ENCODE assay signal across 21 cellular contexts in the genomic region with DNA sequence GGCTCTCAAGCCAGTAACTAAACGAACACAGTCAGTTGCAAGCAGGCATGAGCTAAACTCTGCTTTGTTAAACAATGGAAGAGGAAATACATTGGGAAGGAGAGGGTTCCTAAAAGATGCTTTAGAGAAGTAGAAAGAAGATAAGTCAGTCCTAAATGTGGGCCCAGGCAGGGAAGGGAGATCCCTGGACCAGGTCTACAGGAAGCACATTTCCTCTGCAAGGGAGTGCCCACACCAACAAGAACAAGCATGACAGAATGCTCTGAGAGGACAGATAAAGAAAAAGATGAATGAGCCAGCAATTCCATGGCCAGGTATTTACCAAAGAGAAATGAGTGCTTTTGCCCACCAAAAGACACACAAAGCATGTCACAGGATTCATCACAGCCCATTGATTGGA.
DNase-seq lines count a peak whose midpoint lies in the region; ATAC-seq and TF ChIP-seq lines count a peak whose summit lies in the region.
"Had no signal": no experiment of that assay in that cellular context is flagged by ENCODE, and none has a peak within 500 bp of the region (broad histone marks: within the 10 kb centered on the region; RNA-seq: fewer than 3 reads in every experiment).

No MANE protein-coding gene starts in this region.

- peaks cover 7% of the 10 kb centered on the region for H3K9me3 Mint-ChIP-seq in activated CD4-positive, alpha-beta T cell treated with anti-CD3 and anti-CD28 coated beads, Interleukin-2, amount 10 ng/mL, durations not matched to agents 24 days and 14 days
- H3K9me3 Mint-ChIP-seq in central memory CD8-positive, alpha-beta T cell = peaks cover 11% of the 10 kb centered on the region
- H3K9me3 Mint-ChIP-seq in type B pancreatic cell = peaks cover 5% of the 10 kb centered on the region
- peaks cover 11 to 25% (median 14%) of the 10 kb centered on the region in 3 donors for H3K9me3 Mint-ChIP-seq in T-cell
- peaks cover 7% of the 10 kb centered on the region for H3K9me3 Mint-ChIP-seq in chondrocyte (ENCODE audit: low read depth)

- peak overlapping the region; percentile 2 for H3K27ac Mint-ChIP-seq in activated CD4-positive, alpha-beta T cell treated with anti-CD3 and anti-CD28 coated beads, Interleukin-2, amount 10 ng/mL, durations not matched to agents 24 days and 14 days
- H3K27ac Mint-ChIP-seq in central memory CD8-positive, alpha-beta T cell (ENCODE audit: low read depth) = peak overlapping the region; percentile 27
- H3K27ac Mint-ChIP-seq in type B pancreatic cell = peak overlapping the region; percentile 83
- H3K27ac Mint-ChIP-seq in T-cell = no peak overlapping the region
- H3K27ac Mint-ChIP-seq in chondrocyte (ENCODE audit: unreplicated experiment) = no peak overlapping the region
- H3K27ac Mint-ChIP-seq: activated CD4-positive, alpha-beta memory T cell treated with anti-CD3 and anti-CD28 coated beads, Interleukin-2, amount 10 ng/mL, durations not matched to agents 7 days and 5 days had no signal

- H3K4me1 Mint-ChIP-seq in activated CD4-positive, alpha-beta T cell treated with anti-CD3 and anti-CD28 coated beads, Interleukin-2, amount 10 ng/mL, durations not matched to agents 24 days and 14 days = peaks cover 20% of the 10 kb centered on the region
- H3K4me1 Mint-ChIP-seq in central memory CD8-positive, alpha-beta T cell = peaks cover 44% of the 10 kb centered on the region
- peaks cover 16% of the 10 kb centered on the region for H3K4me1 Mint-ChIP-seq in type B pancreatic cell (ENCODE audit: unreplicated experiment)
- peaks cover 28 to 36% (median 32%) of the 10 kb centered on the region in 3 donors for H3K4me1 Mint-ChIP-seq in T-cell
- H3K4me1 Mint-ChIP-seq in chondrocyte (ENCODE audit: low read depth) = peaks cover 28% of the 10 kb centered on the region

- ATAC-seq in central memory CD8-positive, alpha-beta T cell (replicated peaks; ENCODE audit: extremely low read depth, poor library complexity, severe bottlenecking) = no peak
- peak; percentile 41 for ATAC-seq in mucosa of descending colon
- ATAC-seq in T-cell (replicated peaks in 1 of 4) = no peak
- ATAC-seq in HG02840 (IDR thresholded peaks at IDR 0.05; ENCODE audit: low FRiP score, unreplicated experiment) = no peak
- ATAC-seq: PC-3 had no signal

- H3K4me3 Mint-ChIP-seq in activated CD4-positive, alpha-beta T cell treated with anti-CD3 and anti-CD28 coated beads, Interleukin-2, amount 10 ng/mL, durations not matched to agents 24 days and 14 days = no peak overlapping the region
- no peak overlapping the region for H3K4me3 Mint-ChIP-seq in central memory CD8-positive, alpha-beta T cell
- H3K4me3 Mint-ChIP-seq in type B pancreatic cell (peak overlapping the region; percentile 15), T-cell (no peak overlapping the region), chondrocyte (ENCODE audit: unreplicated experiment) (no peak overlapping the region)
- H3K4me3 Mint-ChIP-seq: activated CD4-positive, alpha-beta memory T cell treated with anti-CD3 and anti-CD28 coated beads, Interleukin-2, amount 10 ng/mL, durations not matched to agents 7 days and 5 days; CD8-positive, alpha-beta memory T cell had no signal

- no peaks in the 10 kb centered on the region for H3K36me3 ChIP-seq in mucosa of descending colon (ENCODE audit: low read depth)
- H3K36me3 ChIP-seq: heart right ventricle had no signal

- no peaks in the 10 kb centered on the region for H3K4me1 ChIP-seq in mucosa of descending colon (ENCODE audit: low read depth)

- DNase-seq in activated CD4-positive, alpha-beta T cell treated with anti-CD3 and anti-CD28 coated beads, Interleukin-2, amount 10 ng/mL, durations not matched to agents 24 days and 14 days = no peak
- DNase-seq in activated CD4-positive, alpha-beta T cell treated with anti-CD3 and anti-CD28 coated beads, Interleukin-2, amount 50 U/mL, for 4 hours = no peak
- DNase-seq in central memory CD8-positive, alpha-beta T cell (ENCODE audit: low spot score in 2 of 2) = no peak
- no peak for DNase-seq in mucosa of descending colon
- DNase-seq in type B pancreatic cell (ENCODE audit: extremely low spot score, unreplicated experiment) = no peak
- DNase-seq in T-cell = no peak
- DNase-seq in chondrocyte (ENCODE audit: low spot score) = no peak
- DNase-seq: activated CD4-positive, alpha-beta memory T cell treated with anti-CD3 and anti-CD28 coated beads, Interleukin-2, amount 10 ng/mL, durations not matched to agents 7 days and 5 days; activated naive CD4-positive, alpha-beta T cell; activated T-cell treated with anti-CD3 and anti-CD28 coated beads, Interleukin-2, amount 50 U/mL, for 1 hour; CD8-positive, alpha-beta memory T cell; cerebellar nuclear complex; DND-41; effector CD8-positive, alpha-beta T cell; heart right ventricle; NCI-H1048; NCI-H2081 treated with DMSO at 0.1 percent for 48 hours; NCI-H526; PC-3; SIG-M5 had no signal

- intact Hi-C loops in activated CD4-positive, alpha-beta T cell treated with anti-CD3 and anti-CD28 coated beads, Interleukin-2, amount 10 ng/mL, durations not matched to agents 24 days and 14 days (cut with micrococcal nuclease) = no loop called here
- intact Hi-C loops in mucosa of descending colon (cut with DNase I, micrococcal nuclease) = no loop called here

- POLR2A ChIA-PET in T-cell (lab: Charles Lee) = no interaction called here

- TF ChIP-seq CTCF in mucosa of descending colon (IDR thresholded peaks at IDR 0.05) (no peak), type B pancreatic cell (conservative IDR thresholded peaks at IDR 0.05) (no peak), chondrocyte (IDR thresholded peaks at IDR 0.05) (no peak)

- no peak overlapping the region for H3K4me3 ChIP-seq in mucosa of descending colon
- H3K4me3 ChIP-seq: heart right ventricle had no signal

- CTCF ChIA-PET in T-cell (lab: Charles Lee) = interaction anchor here in 1 of 2 donors (0.7 kb wide), 1 partner anchor 10 kb away, joined by 3 read pairs; no protein-coding TSS in a partner anchor

- H3K9me3 ChIP-seq in mucosa of descending colon = no peaks in the 10 kb centered on the region

- peaks cover 26% of the 10 kb centered on the region for H3K36me3 Mint-ChIP-seq in activated CD4-positive, alpha-beta T cell treated with anti-CD3 and anti-CD28 coated beads, Interleukin-2, amount 10 ng/mL, durations not matched to agents 24 days and 14 days (ENCODE audit: low read depth)
- H3K36me3 Mint-ChIP-seq in central memory CD8-positive, alpha-beta T cell (ENCODE audit: insufficient read depth) = peaks cover 3% of the 10 kb centered on the region
- peaks cover 29% of the 10 kb centered on the region for H3K36me3 Mint-ChIP-seq in type B pancreatic cell
- H3K36me3 Mint-ChIP-seq in T-cell = peaks cover 55% of the 10 kb centered on the region
- peaks cover 4% of the 10 kb centered on the region for H3K36me3 Mint-ChIP-seq in chondrocyte (ENCODE audit: low read depth)

- no peaks in the 10 kb centered on the region for H3K27me3 Mint-ChIP-seq in activated CD4-positive, alpha-beta T cell treated with anti-CD3 and anti-CD28 coated beads, Interleukin-2, amount 10 ng/mL, durations not matched to agents 24 days and 14 days
- H3K27me3 Mint-ChIP-seq in central memory CD8-positive, alpha-beta T cell = no peaks in the 10 kb centered on the region
- H3K27me3 Mint-ChIP-seq in type B pancreatic cell (no peaks in the 10 kb centered on the region), T-cell (no peaks in the 10 kb centered on the region), chondrocyte (ENCODE audit: low read depth) (no peaks in the 10 kb centered on the region)
- H3K27me3 Mint-ChIP-seq: activated CD4-positive, alpha-beta memory T cell treated with anti-CD3 and anti-CD28 coated beads, Interleukin-2, amount 10 ng/mL, durations not matched to agents 7 days and 5 days; CD8-positive, alpha-beta memory T cell had no signal

Comparison
In these comparisons a context has a peak if more than half of its experiments do, and no peak if none do; other contexts are left out.
1. H3K27ac Mint-ChIP-seq: peak in activated CD4-positive, alpha-beta T cell treated with anti-CD3 and anti-CD28 coated beads, Interleukin-2, amount 10 ng/mL, durations not matched to agents 24 days and 14 days (single experiment), central memory CD8-positive, alpha-beta T cell (single experiment) and type B pancreatic cell (single experiment); none in T-cell (0 of 2) and chondrocyte (single experiment).